8 cellular contexts compared by ENCODE assay signal in the genomic region with DNA sequence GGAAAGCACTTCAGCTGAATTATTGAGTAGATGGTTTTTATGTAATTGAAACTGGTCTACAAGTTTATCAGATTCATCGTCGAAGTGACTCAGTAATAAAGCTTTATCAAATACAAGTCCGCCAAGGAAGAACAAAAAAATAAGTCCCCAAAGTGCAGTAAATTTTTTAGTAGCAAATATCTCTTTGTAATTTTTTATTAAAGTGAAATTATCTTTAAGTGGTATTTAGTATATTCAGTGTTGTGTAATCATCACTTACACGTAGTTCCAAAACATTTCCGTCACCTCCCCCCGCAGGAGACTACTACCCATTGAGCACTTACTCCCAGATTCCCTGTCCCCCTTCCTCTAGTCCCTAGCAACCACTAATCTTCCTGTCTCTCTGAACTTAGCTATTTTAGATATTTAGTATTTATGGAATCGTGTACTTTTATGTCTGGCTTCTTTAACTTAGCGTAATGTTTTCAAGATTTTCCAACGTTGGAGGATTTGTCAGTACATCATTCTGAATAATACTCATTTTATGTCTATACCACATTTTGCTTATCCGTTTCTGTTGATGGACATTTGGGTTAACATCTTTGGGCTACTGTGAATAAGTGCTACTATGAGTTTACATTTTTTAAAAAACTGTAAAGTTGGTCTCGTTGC. TPM values are rescaled to one million over a fixed set of nuclear protein-coding genes. Genes with fewer than 3 reads are reported as not detected.
DNase-seq lines count a peak whose midpoint lies in the region; ATAC-seq, FAIRE-seq and TF ChIP-seq lines count a peak whose summit lies in the region.

No MANE protein-coding gene starts in this region.

- no peaks in the 10 kb centered on the region for H3K27me3 ChIP-seq in H7 (ENCODE audit: control insufficient read depth, insufficient read depth, low read length)
- H3K27me3 ChIP-seq in mesenchymal stem cell (ENCODE audit: control insufficient read depth in 1 of 2, insufficient read depth in 1 of 2, low read length in 2 of 2) = no peaks in the 10 kb centered on the region

- no peak overlapping the region for H2BK12ac ChIP-seq in mesenchymal stem cell (ENCODE audit: low read length in 2 of 2)

- peak overlapping the region; percentile 99 for H3K4me3 Mint-ChIP-seq in type B pancreatic cell

- H3K9me3 Mint-ChIP-seq in type B pancreatic cell = no peaks in the 10 kb centered on the region

- peaks cover 54% of the 10 kb centered on the region for H3K36me3 Mint-ChIP-seq in type B pancreatic cell

- H3K27ac Mint-ChIP-seq in type B pancreatic cell = peak overlapping the region; percentile 100

- H3K9me3 ChIP-seq in mesenchymal stem cell (ENCODE audit: control insufficient read depth, low read length) = no peaks in the 10 kb centered on the region

- H3K27ac ChIP-seq in mesenchymal stem cell (ENCODE audit: low read length, poor library complexity, severe bottlenecking) = peak overlapping the region; percentile 99

- H2AK5ac ChIP-seq in mesenchymal stem cell (ENCODE audit: low read length, severe bottlenecking) = peak overlapping the region; percentile 89

- no peak overlapping the region for H3K4ac ChIP-seq in mesenchymal stem cell (ENCODE audit: low read depth in 1 of 2, low read length in 2 of 2)

- peaks cover 11% of the 10 kb centered on the region for H3K27me3 Mint-ChIP-seq in type B pancreatic cell

- no peak overlapping the region for H2AFZ ChIP-seq in mesenchymal stem cell (ENCODE audit: low read depth, low read length)

- H3K4me1 ChIP-seq in mesenchymal stem cell (ENCODE audit: control insufficient read depth, insufficient read depth, low read depth, low read length) = peaks cover 10% of the 10 kb centered on the region

- DNase-seq in AG09309 (ENCODE audit: low read depth) = no peak
- peak; percentile 49 for DNase-seq in H7
- DNase-seq in RPMI8226 = peak; percentile 37
- DNase-seq in dermis microvascular lymphatic vessel endothelial cell (ENCODE audit: low read depth in 2 of 2) = peak; percentile 50 to 66
- DNase-seq in mesenchymal stem cell = peak; percentile 72
- no peak for DNase-seq in type B pancreatic cell (ENCODE audit: extremely low spot score, unreplicated experiment)
- no peak for DNase-seq in D721Med (ENCODE audit: insufficient read length, low spot score)

- no peak for FAIRE-seq in D721Med (lab: Jason Lieb, UNC)

- peaks cover 3% of the 10 kb centered on the region for H3K79me1 ChIP-seq in mesenchymal stem cell (replicated peaks; ENCODE audit: low read length, poor library complexity, severe bottlenecking)

- no peak overlapping the region for H2BK15ac ChIP-seq in mesenchymal stem cell (ENCODE audit: low read depth, poor library complexity, severe bottlenecking)

- no peak overlapping the region for H3K14ac ChIP-seq in mesenchymal stem cell (ENCODE audit: low read length in 2 of 2)

- ATAC-seq in HG03045 (IDR thresholded peaks at IDR 0.05; ENCODE audit: unreplicated experiment) = no peak

- peaks cover 37% of the 10 kb centered on the region for H3K36me3 ChIP-seq in H7 (replicated peaks; ENCODE audit: control insufficient read depth, insufficient read depth, low read length)
- H3K36me3 ChIP-seq in mesenchymal stem cell (ENCODE audit: control insufficient read depth in 1 of 2, insufficient read depth in 2 of 2, low read depth in 1 of 2, low read length in 2 of 2) = peaks cover 21 to 45% of the 10 kb centered on the region in 2 experiments

- no peak overlapping the region for H3K4me2 ChIP-seq in mesenchymal stem cell (ENCODE audit: low read length, poor library complexity, severe bottlenecking)

- TF ChIP-seq CTCF in AG09309 (IDR thresholded peaks at IDR 0.05; ENCODE audit: control insufficient read depth, insufficient read depth, low read depth, low read length, missing control alignments) (no peak), type B pancreatic cell (conservative IDR thresholded peaks at IDR 0.05) (no peak), D721Med (IDR thresholded peaks at IDR 0.05; ENCODE audit: insufficient read depth, missing control alignments) (no peak)

- H3K4me1 Mint-ChIP-seq in type B pancreatic cell (ENCODE audit: unreplicated experiment) = peaks cover 41% of the 10 kb centered on the region

- H4K91ac ChIP-seq in mesenchymal stem cell (ENCODE audit: low read length) = no peak overlapping the region

- H3K4me3 ChIP-seq in AG09309 (ENCODE audit: control insufficient read depth, low read depth, low read length) (peak overlapping the region; percentile 77), H7 (ENCODE audit: insufficient read depth, low read depth, low read length) (peak overlapping the region; percentile 94), mesenchymal stem cell (ENCODE audit: insufficient read depth in 1 of 2, low read depth in 1 of 2, low read length in 2 of 2) (peak overlapping the region; percentile 74 to 99)

- H2BK120ac ChIP-seq in mesenchymal stem cell (ENCODE audit: low read depth, low read length) = no peak overlapping the region

- WGBS in mesenchymal stem cell = 0% methylated on average over 4 of the region's 11 CpGs

- H3K23ac ChIP-seq in mesenchymal stem cell (ENCODE audit: low read length in 2 of 2) = no peak overlapping the region

- peak overlapping the region; percentile 99 for H3K9ac ChIP-seq in mesenchymal stem cell (ENCODE audit: low read length)

- no peak overlapping the region for H2BK5ac ChIP-seq in mesenchymal stem cell (ENCODE audit: low read depth, low read length, poor library complexity, severe bottlenecking)

- H3K18ac ChIP-seq in mesenchymal stem cell (ENCODE audit: low read depth in 1 of 2, low read length in 2 of 2) = peak overlapping the region in 1 of 2 experiments; percentile 59

- H4K8ac ChIP-seq in mesenchymal stem cell (ENCODE audit: low read length) = no peak overlapping the region

RNA-seq across cellular contexts. Expression of a gene that starts 1.1 kb away (rescaled TPM):
- 111 and 171 TPM in 2 replicates for total RNA-seq in H7 (2014; rRNA removed; shearing (Covaris generic))
- total RNA-seq in dermis microvascular lymphatic vessel endothelial cell (227 and 298 TPM in 2 replicates), type B pancreatic cell (ENCODE audit: low replicate concordance) (361 and 455 TPM in 2 replicates)
- polyA plus RNA-seq in mesenchymal stem cell (2013, experiment 1 of 2) = 146 TPM
- polyA plus RNA-seq in mesenchymal stem cell (2013, experiment 2 of 2) = 152 TPM

RNA-seq across cellular contexts. Expression of a gene that starts 48.0 kb away (rescaled TPM):
- total RNA-seq in H7 (2014; rRNA removed; shearing (Covaris generic)) = 7.6 and 8.7 TPM in 2 replicates
- 10.5 and 11.4 TPM in 2 replicates for total RNA-seq in dermis microvascular lymphatic vessel endothelial cell
- 22.1 TPM for polyA plus RNA-seq in mesenchymal stem cell (2013, experiment 1 of 2)
- 21.5 TPM for polyA plus RNA-seq in mesenchymal stem cell (2013, experiment 2 of 2)
- total RNA-seq in type B pancreatic cell (ENCODE audit: low replicate concordance) = 50.1 and 64.9 TPM in 2 replicates

Comparison
In these comparisons a context has a peak if more than half of its experiments do, and no peak if none do; other contexts are left out.
1. DNase-seq: peak in H7 (single experiment), RPMI8226 (single experiment), dermis microvascular lymphatic vessel endothelial cell (2 of 2) and mesenchymal stem cell (single experiment); none in AG09309 (single experiment), type B pancreatic cell (single experiment) and D721Med (single experiment).
2. Peak in every context shown above with its lines, with median percentiles within 50 percentile points of each other: H3K4me3 ChIP-seq.